Comparison of ENCODE assay signal across 28 cellular contexts in the genomic region with DNA sequence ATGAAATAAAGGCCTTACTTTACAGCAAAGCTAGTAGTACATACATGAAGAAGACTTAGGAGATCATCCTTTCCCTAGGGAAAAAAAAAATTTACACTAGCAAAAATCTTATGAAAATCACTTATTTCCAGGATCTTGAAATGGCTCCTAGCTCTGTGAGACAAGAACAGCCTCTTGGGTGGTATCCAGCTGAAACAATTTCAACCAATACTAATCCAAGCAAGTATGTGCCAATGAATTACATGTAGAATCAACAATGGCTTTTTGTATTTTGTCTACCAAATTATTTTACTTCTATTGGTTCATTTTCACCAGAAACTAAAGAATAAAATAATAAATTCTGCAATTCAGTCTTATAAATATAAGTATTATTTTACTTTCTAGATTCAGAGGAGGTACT. TPM values are rescaled to one million over a fixed set of nuclear protein-coding genes. Genes with fewer than 3 reads are reported as not detected.
"Had no signal": no experiment of that assay in that cellular context is flagged by ENCODE, and none has a peak within 500 bp of the region (broad histone marks: within the 10 kb centered on the region; RNA-seq: fewer than 3 reads in every experiment).

No MANE protein-coding gene starts in this region.

- H3K36me3 ChIP-seq: colonic mucosa, heart left ventricle, left ventricle myocardium inferior, lower lobe of right lung, right atrium auricular region, sigmoid colon, stomach, suprapubic skin, tibial artery, upper lobe of left lung, uterus had no signal

- H3K36me3 Mint-ChIP-seq: naive thymus-derived CD4-positive, alpha-beta T cell had no signal

- H3K9me3 Mint-ChIP-seq: central memory CD8-positive, alpha-beta T cell; naive thymus-derived CD4-positive, alpha-beta T cell had no signal

- H3K4me1 Mint-ChIP-seq: central memory CD8-positive, alpha-beta T cell; naive thymus-derived CD4-positive, alpha-beta T cell had no signal

- DNase-seq: colonic mucosa; dermis blood vessel endothelial cell; effector CD4-positive, alpha-beta T cell; foreskin melanocyte; heart left ventricle; islet precursor cell; left ventricle myocardium inferior; lower lobe of right lung; mesenchymal stem cell; naive thymus-derived CD4-positive, alpha-beta T cell; nephron progenitor cell; psoas muscle; sigmoid colon; stimulated activated CD4-positive, alpha-beta T cell treated with anti-CD3 and anti-CD28 coated beads, Interleukin-2, amount 100 ng/mL, for 24 hours; stimulated activated naive CD4-positive, alpha-beta T cell; stomach; tibial artery; upper lobe of left lung; uterus had no signal

- H3K9ac ChIP-seq: parathyroid adenoma had no signal

- H3K4me3 ChIP-seq: colonic mucosa, heart left ventricle, left ventricle myocardium inferior, lower lobe of right lung, psoas muscle, right atrium auricular region, sigmoid colon, skin epidermis, stomach, suprapubic skin, tibial artery, upper lobe of left lung, uterus had no signal

- ATAC-seq: heart left ventricle; lower lobe of right lung; naive thymus-derived CD4-positive, alpha-beta T cell; psoas muscle had no signal

- H3K4me1 ChIP-seq: colonic mucosa, heart left ventricle, left ventricle myocardium inferior, lower lobe of right lung, parathyroid adenoma, psoas muscle, right atrium auricular region, sigmoid colon, stomach, suprapubic skin, uterus had no signal

- H3K9me3 ChIP-seq: colonic mucosa, heart left ventricle, left ventricle myocardium inferior, lower lobe of right lung, psoas muscle, right atrium auricular region, sigmoid colon, stomach, suprapubic skin, tibial artery, upper lobe of left lung, uterus had no signal

- H2AFZ ChIP-seq: parathyroid adenoma had no signal

- H3K27ac ChIP-seq: colonic mucosa, heart left ventricle, left ventricle myocardium inferior, lower lobe of right lung, parathyroid adenoma, psoas muscle, right atrium auricular region, sigmoid colon, skin epidermis, stomach, suprapubic skin, tibial artery, upper lobe of left lung, uterus had no signal

- H3K79me2 ChIP-seq: parathyroid adenoma had no signal

- H3K4me3 Mint-ChIP-seq: central memory CD8-positive, alpha-beta T cell; naive thymus-derived CD4-positive, alpha-beta T cell; nephron progenitor cell had no signal

- H3K27ac Mint-ChIP-seq: naive thymus-derived CD4-positive, alpha-beta T cell; nephron progenitor cell had no signal

- H3K27me3 ChIP-seq: colonic mucosa, heart left ventricle, right atrium auricular region, sigmoid colon, stomach, suprapubic skin, tibial artery, upper lobe of left lung, uterus had no signal

RNA-seq across cellular contexts. Expression of a gene that starts 2.7 kb away (rescaled TPM):
- total RNA-seq: colonic mucosa, glomerular endothelial cell, heart left ventricle, left ventricle myocardium inferior, omental fat pad, psoas muscle, right atrium auricular region, sigmoid colon, stomach, suprapubic skin, uterus had no signal
- polyA plus RNA-seq: esophagus; heart left ventricle; naive thymus-derived CD4-positive, alpha-beta T cell; stomach had no signal

RNA-seq across cellular contexts. Expression of a gene that starts 35.2 kb away (rescaled TPM):
- total RNA-seq: colonic mucosa; dermis blood vessel endothelial cell; glomerular endothelial cell; heart left ventricle; left ventricle myocardium inferior; lower lobe of right lung; mononuclear cell; naive thymus-derived CD4-positive, alpha-beta T cell; omental fat pad; psoas muscle; right atrium auricular region; sigmoid colon; stomach; suprapubic skin; upper lobe of left lung; uterus had no signal
- polyA plus RNA-seq: heart left ventricle; naive thymus-derived CD4-positive, alpha-beta T cell had no signal
